8 cellular contexts compared by ENCODE assay signal in the genomic region with DNA sequence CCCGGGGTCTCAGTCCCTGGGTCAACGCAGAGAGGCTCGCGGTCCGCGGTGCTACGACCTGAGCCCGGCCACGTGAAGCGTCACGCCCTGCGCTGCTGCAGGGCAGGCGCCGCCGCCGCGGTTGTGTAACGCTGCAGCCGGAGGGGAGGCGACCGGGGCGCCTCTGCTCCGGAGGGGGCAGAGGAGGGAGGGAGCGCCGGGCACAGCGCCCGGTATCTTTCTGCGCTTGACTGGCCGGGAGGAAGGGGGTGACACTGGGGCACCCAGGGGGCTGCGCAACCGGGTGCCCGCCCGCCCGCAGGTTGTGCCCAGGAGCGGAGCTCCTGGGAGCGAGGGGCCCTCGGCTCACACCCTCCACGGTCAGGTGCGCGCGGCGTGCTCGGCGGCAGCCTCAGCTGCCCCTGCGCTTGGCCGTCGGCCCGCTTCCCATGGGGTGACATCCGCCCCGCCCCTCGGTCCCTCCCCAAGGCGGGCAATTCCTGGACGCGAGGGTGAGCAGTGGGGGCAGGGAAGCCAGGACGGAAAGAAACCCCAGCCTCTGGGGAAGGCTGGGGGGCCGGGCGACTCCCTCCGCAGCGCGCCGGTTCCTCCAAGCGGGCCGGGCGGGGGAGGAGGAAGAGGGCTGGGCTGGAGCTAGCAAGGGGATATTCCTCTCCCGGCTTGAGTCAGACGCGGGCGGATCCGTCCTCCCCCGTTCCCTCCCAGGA. TPM values are rescaled to one million over a fixed set of nuclear protein-coding genes. Genes with fewer than 3 reads are reported as not detected.
DNase-seq lines count a peak whose midpoint lies in the region; FAIRE-seq and TF ChIP-seq lines count a peak whose summit lies in the region.

No MANE protein-coding gene starts in this region.

- no peak for TF ChIP-seq CTCF in GM12865 (IDR thresholded peaks at IDR 0.05; ENCODE audit: insufficient read depth, low read depth, low read length, missing control alignments)
- TF ChIP-seq CTCF in HFFc6 (IDR thresholded peaks at IDR 0.05): no peak; the same call in 1 of the 2 replicates

- FAIRE-seq in GM19239 (lab: Jason Lieb, UNC): no peak

- peak overlapping the region; percentile 99 for H3K4me3 Mint-ChIP-seq in HFFc6
- peak overlapping the region; percentile 98 for H3K4me3 Mint-ChIP-seq in T-helper 1 cell treated with Interleukin-12 subunit alpha and Interleukin-12 subunit beta and Interleukin-4 antibody, amounts not matched to agents 30 μg/mL and 1 μg/mL, for 36 hours

- peak; percentile 95 for DNase-seq in GM12865 (ENCODE audit: low read depth)
- peak; percentile 95 for DNase-seq in HFFc6
- peak; percentile 85 for DNase-seq in NAMALWA (ENCODE audit: low spot score)
- DNase-seq in astrocyte of the hippocampus (ENCODE audit: low read depth, low spot score): peak; percentile 99
- DNase-seq in hippocampal formation (lab: John Stamatoyannopoulos, UW): peak; percentile 61 to 82
- peak; percentile 86 for DNase-seq in retina
- no peak for DNase-seq in GM19239 (ENCODE audit: insufficient read length, low spot score)

- H3K4me1 Mint-ChIP-seq in HFFc6 (ENCODE audit: low read depth): peaks cover 52% of the 10 kb centered on the region
- peaks cover 45% of the 10 kb centered on the region for H3K4me1 Mint-ChIP-seq in T-helper 1 cell treated with Interleukin-12 subunit alpha and Interleukin-12 subunit beta and Interleukin-4 antibody, amounts not matched to agents 30 μg/mL and 1 μg/mL, for 36 hours (ENCODE audit: low read depth)

- peak overlapping the region; percentile 97 for H3K27ac Mint-ChIP-seq in HFFc6
- H3K27ac Mint-ChIP-seq in T-helper 1 cell treated with Interleukin-12 subunit alpha and Interleukin-12 subunit beta and Interleukin-4 antibody, amounts not matched to agents 30 μg/mL and 1 μg/mL, for 36 hours: peak overlapping the region; percentile 99

- H3K9me3 Mint-ChIP-seq in HFFc6: no peaks in the 10 kb centered on the region
- peaks cover 3% of the 10 kb centered on the region for H3K9me3 Mint-ChIP-seq in T-helper 1 cell treated with Interleukin-12 subunit alpha and Interleukin-12 subunit beta and Interleukin-4 antibody, amounts not matched to agents 30 μg/mL and 1 μg/mL, for 36 hours

- H3K36me3 Mint-ChIP-seq in HFFc6 (ENCODE audit: low read depth): peaks cover 12% of the 10 kb centered on the region
- H3K36me3 Mint-ChIP-seq in T-helper 1 cell treated with Interleukin-12 subunit alpha and Interleukin-12 subunit beta and Interleukin-4 antibody, amounts not matched to agents 30 μg/mL and 1 μg/mL, for 36 hours (ENCODE audit: low read depth): peaks cover 44% of the 10 kb centered on the region

- H3K27me3 Mint-ChIP-seq in HFFc6 (ENCODE audit: insufficient read depth): no peaks in the 10 kb centered on the region; the same call in 1 of the 2 replicates
- H3K27me3 Mint-ChIP-seq in T-helper 1 cell treated with Interleukin-12 subunit alpha and Interleukin-12 subunit beta and Interleukin-4 antibody, amounts not matched to agents 30 μg/mL and 1 μg/mL, for 36 hours (ENCODE audit: low read depth): no peaks in the 10 kb centered on the region

- peak overlapping the region; percentile 84 for H3K4me3 ChIP-seq in GM12865 (ENCODE audit: low read depth, low read length)

RNA-seq across cellular contexts. Expression of gene BHLHE40, which starts 0.8 kb away (rescaled TPM):
- 10 to 100 TPM; 10.2 to 11.8 (median 10.7) TPM for total RNA-seq in HFFc6 (2021; fragmentation: NEBNext Ultra II Directional; extraction: Animal tissue kit (Norgen Biotek cat#: 25700))
